Comparison of ENCODE assay signal across 34 cellular contexts in genomic region chr18:34820360-34820759, GRCh38.
"Had no signal": no experiment of that assay in that cellular context is flagged by ENCODE, and none has a peak within 500 bp of the region (broad histone marks: within the 10 kb centered on the region; RNA-seq: fewer than 3 reads in every experiment).

No MANE protein-coding gene starts in this region.

- H3K4me3 Mint-ChIP-seq: activated CD4-positive, alpha-beta memory T cell treated with anti-CD3 and anti-CD28 coated beads for 36 hours; activated CD4-positive, alpha-beta T cell treated with anti-CD3 and anti-CD28 coated beads, Interleukin-2, amount 10 ng/mL, durations not matched to agents 24 days and 14 days; activated naive CD4-positive, alpha-beta T cell treated with anti-CD3 and anti-CD28 coated beads for 36 hours; activated naive CD8-positive, alpha-beta T cell treated with anti-CD3 and anti-CD28 coated beads for 36 hours; activated T-helper 1 cell treated with anti-CD3 and anti-CD28 coated beads, Interleukin-12 subunit alpha, Interleukin-12 subunit beta, Interleukin-2, Interleukin-4 antibody, amounts not matched to agents 30 ng/mL and 10 ng/mL and 1 ng/mL, durations not matched to agents 14 hours and 24 hours and 36 hours; dendritic cell treated with granulocyte-macrophage colony-stimulating factor and Interleukin-4, amounts not matched to agents 40 ng/mL and 50 ng/mL, for 4 days; naive thymus-derived CD4-positive, alpha-beta T cell; T-helper 17 cell had no signal

- H3K36me3 ChIP-seq: neutrophil, ovary, prostate gland, upper lobe of right lung, WERI-Rb-1 had no signal

- H3K27ac Mint-ChIP-seq: activated CD4-positive, alpha-beta memory T cell treated with anti-CD3 and anti-CD28 coated beads for 36 hours; activated CD4-positive, alpha-beta T cell treated with anti-CD3 and anti-CD28 coated beads, Interleukin-2, amount 10 ng/mL, durations not matched to agents 24 days and 14 days; activated naive CD4-positive, alpha-beta T cell treated with anti-CD3 and anti-CD28 coated beads for 36 hours; activated naive CD8-positive, alpha-beta T cell treated with anti-CD3 and anti-CD28 coated beads for 36 hours; activated T-helper 1 cell treated with anti-CD3 and anti-CD28 coated beads, Interleukin-12 subunit alpha, Interleukin-12 subunit beta, Interleukin-2, Interleukin-4 antibody, amounts not matched to agents 30 ng/mL and 10 ng/mL and 1 ng/mL, durations not matched to agents 14 hours and 24 hours and 36 hours; dendritic cell treated with granulocyte-macrophage colony-stimulating factor and Interleukin-4, amounts not matched to agents 40 ng/mL and 50 ng/mL, for 4 days; naive thymus-derived CD4-positive, alpha-beta T cell; T-helper 17 cell had no signal

- ATAC-seq: gastrocnemius medialis; left cardiac atrium; left ventricle myocardium superior; naive thymus-derived CD4-positive, alpha-beta T cell; sciatic nerve; stimulated activated naive CD8-positive, alpha-beta T cell treated with anti-CD3 and anti-CD28 coated beads, Interleukin-15, Interleukin-2, amounts not matched to agents 100 U/mL and 50 U/mL, for 24 hours; T-helper 17 cell; upper lobe of right lung had no signal

- H3K9me3 Mint-ChIP-seq: activated CD4-positive, alpha-beta memory T cell treated with anti-CD3 and anti-CD28 coated beads for 36 hours; activated CD4-positive, alpha-beta T cell treated with anti-CD3 and anti-CD28 coated beads, Interleukin-2, amount 10 ng/mL, durations not matched to agents 24 days and 14 days; activated naive CD4-positive, alpha-beta T cell treated with anti-CD3 and anti-CD28 coated beads for 36 hours; activated naive CD8-positive, alpha-beta T cell treated with anti-CD3 and anti-CD28 coated beads for 36 hours; activated T-helper 1 cell treated with anti-CD3 and anti-CD28 coated beads, Interleukin-12 subunit alpha, Interleukin-12 subunit beta, Interleukin-2, Interleukin-4 antibody, amounts not matched to agents 30 ng/mL and 10 ng/mL and 1 ng/mL, durations not matched to agents 14 hours and 24 hours and 36 hours; dendritic cell treated with granulocyte-macrophage colony-stimulating factor and Interleukin-4, amounts not matched to agents 40 ng/mL and 50 ng/mL, for 4 days; naive thymus-derived CD4-positive, alpha-beta T cell had no signal

- H3K4me1 ChIP-seq: prostate gland, upper lobe of right lung had no signal

- H3K27me3 Mint-ChIP-seq: dendritic cell treated with granulocyte-macrophage colony-stimulating factor and Interleukin-4, amounts not matched to agents 40 ng/mL and 50 ng/mL, for 4 days had no signal

- H3K27ac ChIP-seq: neutrophil, ovary, prostate gland, skin epidermis, tibial artery, upper lobe of right lung, WERI-Rb-1 had no signal

- H3K9me3 ChIP-seq: gastrocnemius medialis, neutrophil, ovary, prostate gland, tibial artery, upper lobe of right lung had no signal

- H3K4me1 Mint-ChIP-seq: activated CD4-positive, alpha-beta T cell treated with anti-CD3 and anti-CD28 coated beads, Interleukin-2, amount 10 ng/mL, durations not matched to agents 24 days and 14 days; activated naive CD8-positive, alpha-beta T cell treated with anti-CD3 and anti-CD28 coated beads for 36 hours; naive thymus-derived CD4-positive, alpha-beta T cell; T-helper 17 cell had no signal

- H3K36me3 Mint-ChIP-seq: activated CD4-positive, alpha-beta memory T cell treated with anti-CD3 and anti-CD28 coated beads for 36 hours; activated naive CD8-positive, alpha-beta T cell treated with anti-CD3 and anti-CD28 coated beads for 36 hours; naive thymus-derived CD4-positive, alpha-beta T cell had no signal

- H3K4me3 ChIP-seq: gastrocnemius medialis, ovary, prostate gland, skin epidermis, tibial artery, upper lobe of right lung had no signal

- DNase-seq: activated CD4-positive, alpha-beta memory T cell treated with anti-CD3 and anti-CD28 coated beads for 36 hours; activated CD4-positive, alpha-beta T cell treated with anti-CD3 and anti-CD28 coated beads, Interleukin-2, amount 10 ng/mL, durations not matched to agents 24 days and 14 days; activated CD4-positive, CD25-positive, alpha-beta regulatory T cell treated with anti-CD3 and anti-CD28 coated beads, Interleukin-2, amount 50 U/mL, for 72 hours; activated CD8-positive, alpha-beta memory T cell treated with anti-CD3 and anti-CD28 coated beads, Interleukin-2, amount 50 U/mL, for 4 hours; activated effector memory CD4-positive, alpha-beta T cell treated with anti-CD3 and anti-CD28 coated beads, Interleukin-2, amount 50 U/mL, for 16 hours; activated naive CD4-positive, alpha-beta T cell treated with anti-CD3 and anti-CD28 coated beads for 36 hours; activated naive CD8-positive, alpha-beta T cell treated with anti-CD3 and anti-CD28 coated beads for 36 hours; activated T-cell treated with anti-CD3 and anti-CD28 coated beads, Interleukin-2, amount 50 U/mL, for 1 hour; central memory CD4-positive, alpha-beta T cell; effector CD8-positive, alpha-beta T cell; erythroblast; gastrocnemius medialis; glutamatergic neuron; islet precursor cell; left cardiac atrium; left ventricle myocardium superior; naive thymus-derived CD4-positive, alpha-beta T cell; ovary; retina; stimulated activated CD4-positive, alpha-beta T cell treated with anti-CD3 and anti-CD28 coated beads, Interleukin-12 subunit alpha, Interleukin-12 subunit beta, amount 100 ng/mL, for 4 hours; stimulated activated CD4-positive, alpha-beta T cell treated with anti-CD3 and anti-CD28 coated beads, Interleukin-4, amount 100 ng/mL, for 1 hour; stimulated activated naive CD8-positive, alpha-beta T cell treated with anti-CD3 and anti-CD28 coated beads, Interleukin-15, Interleukin-2, amounts not matched to agents 100 U/mL and 50 U/mL, for 24 hours; SW 1271; T-helper 17 cell; T1000; tibial artery; upper lobe of right lung; WERI-Rb-1 had no signal

- H3K27me3 ChIP-seq: gastrocnemius medialis, neutrophil, ovary, tibial artery, upper lobe of right lung had no signal
